ENCODE assay signal across 1 cellular context in genomic region chr6:37242429-37243052, GRCh38.
A peak's percentile ranks its signal among the peaks of the same experiment; 100 is the strongest.
TF ChIP-seq lines count a peak whose summit lies in the region.

No MANE protein-coding gene starts in this region.

TF ChIP-seq in K562, 482 proteins besides CTCF, POLR2A, EP300 and RAD21 (continued from another document and continues in another):
- TF ChIP-seq, protein P1, sequence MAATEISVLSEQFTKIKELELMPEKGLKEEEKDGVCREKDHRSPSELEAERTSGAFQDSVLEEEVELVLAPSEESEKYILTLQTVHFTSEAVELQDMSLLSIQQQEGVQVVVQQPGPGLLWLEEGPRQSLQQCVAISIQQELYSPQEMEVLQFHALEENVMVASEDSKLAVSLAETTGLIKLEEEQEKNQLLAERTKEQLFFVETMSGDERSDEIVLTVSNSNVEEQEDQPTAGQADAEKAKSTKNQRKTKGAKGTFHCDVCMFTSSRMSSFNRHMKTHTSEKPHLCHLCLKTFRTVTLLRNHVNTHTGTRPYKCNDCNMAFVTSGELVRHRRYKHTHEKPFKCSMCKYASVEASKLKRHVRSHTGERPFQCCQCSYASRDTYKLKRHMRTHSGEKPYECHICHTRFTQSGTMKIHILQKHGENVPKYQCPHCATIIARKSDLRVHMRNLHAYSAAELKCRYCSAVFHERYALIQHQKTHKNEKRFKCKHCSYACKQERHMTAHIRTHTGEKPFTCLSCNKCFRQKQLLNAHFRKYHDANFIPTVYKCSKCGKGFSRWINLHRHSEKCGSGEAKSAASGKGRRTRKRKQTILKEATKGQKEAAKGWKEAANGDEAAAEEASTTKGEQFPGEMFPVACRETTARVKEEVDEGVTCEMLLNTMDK (IDR thresholded peaks at IDR 0.05; ENCODE audit: borderline replicate concordance, insufficient read depth, low read depth, low read length, poor library complexity, severe bottlenecking): no peak
- TF ChIP-seq PURB (CRISPR knock-in tag; IDR thresholded peaks at IDR 0.05; ENCODE audit: low read depth) (no peak), MAFG (tag; conservative IDR thresholded peaks at IDR 0.05) (no peak), ZNF224 (CRISPR knock-in tag; IDR thresholded peaks at IDR 0.05) (no peak), HNRNPUL1 (IDR thresholded peaks at IDR 0.05; ENCODE audit: low read length) (no peak), MED1 (CRISPR knock-in tag; IDR thresholded peaks at IDR 0.05; ENCODE audit: borderline replicate concordance) (no peak), TGIF2 (CRISPR knock-in tag; IDR thresholded peaks at IDR 0.05) (no peak), MEF2A (IDR thresholded peaks at IDR 0.05; ENCODE audit: control insufficient read depth, low read depth, low read length) (no peak), ZNF384 (IDR thresholded peaks at IDR 0.05; ENCODE audit: low read depth, low read length) (no peak), HNRNPK (IDR thresholded peaks at IDR 0.05; ENCODE audit: low read depth, low read length, poor library complexity, severe bottlenecking) (no peak), ZNF57 (CRISPR knock-in tag; IDR thresholded peaks at IDR 0.05) (no peak), MYBL2 (IDR thresholded peaks at IDR 0.05; ENCODE audit: low read depth) (no peak), MYBL2 (CRISPR knock-in tag; IDR thresholded peaks at IDR 0.05; ENCODE audit: borderline replicate concordance) (no peak), CCAR2 (IDR thresholded peaks at IDR 0.05; ENCODE audit: low read depth, low read length) (no peak), TSC22D4 (tag; IDR thresholded peaks at IDR 0.05) (no peak), USF2 (CRISPR knock-in tag; IDR thresholded peaks at IDR 0.05) (peak; percentile 93), ZBTB40 (IDR thresholded peaks at IDR 0.05) (no peak), ZBTB40 (CRISPR knock-in tag; IDR thresholded peaks at IDR 0.05) (no peak), POLR2B (IDR thresholded peaks at IDR 0.05; ENCODE audit: low read depth, partially characterized antibody) (no peak), SPI1 (IDR thresholded peaks at IDR 0.05; ENCODE audit: borderline replicate concordance, low read depth, low read length) (peak; percentile 54), NCOA4 (IDR thresholded peaks at IDR 0.05; ENCODE audit: partially characterized antibody) (no peak), MCM7 (IDR thresholded peaks at IDR 0.05) (no peak), DMBX1 (CRISPR knock-in tag; IDR thresholded peaks at IDR 0.05; ENCODE audit: borderline replicate concordance) (peak; percentile 64; the same call in 1 of the 2 replicates), MTA2 (IDR thresholded peaks at IDR 0.05; ENCODE audit: low read depth) (no peak), E2F8 (IDR thresholded peaks at IDR 0.05; ENCODE audit: low read depth, partially characterized antibody) (no peak), RBM22 (IDR thresholded peaks at IDR 0.05; ENCODE audit: low read depth, low read length, poor library complexity, severe bottlenecking) (no peak), ZNF239 (CRISPR knock-in tag; IDR thresholded peaks at IDR 0.05) (no peak), NCOA2 (IDR thresholded peaks at IDR 0.05; ENCODE audit: partially characterized antibody in 2 of 2) (no peak), BRD4 (IDR thresholded peaks at IDR 0.05) (no peak), POLR2AphosphoS2 (IDR thresholded peaks at IDR 0.05; ENCODE audit: low read length) (no peak), KLF10 (CRISPR knock-in tag; IDR thresholded peaks at IDR 0.05) (no peak), HLTF (IDR thresholded peaks at IDR 0.05) (no peak), ZBTB1 (CRISPR knock-in tag; IDR thresholded peaks at IDR 0.05; ENCODE audit: borderline replicate concordance, low read depth) (no peak), SNRNP70 (optimal IDR thresholded peaks at IDR 0.05; ENCODE audit: low read depth, low read length) (no peak), PTRF (tag; IDR thresholded peaks at IDR 0.05) (peak; percentile 59), E2F4 (CRISPR knock-in tag; IDR thresholded peaks at IDR 0.05; ENCODE audit: low read depth) (no peak), ZNF184 (CRISPR knock-in tag; IDR thresholded peaks at IDR 0.05) (no peak)
- TF ChIP-seq, protein P2, sequence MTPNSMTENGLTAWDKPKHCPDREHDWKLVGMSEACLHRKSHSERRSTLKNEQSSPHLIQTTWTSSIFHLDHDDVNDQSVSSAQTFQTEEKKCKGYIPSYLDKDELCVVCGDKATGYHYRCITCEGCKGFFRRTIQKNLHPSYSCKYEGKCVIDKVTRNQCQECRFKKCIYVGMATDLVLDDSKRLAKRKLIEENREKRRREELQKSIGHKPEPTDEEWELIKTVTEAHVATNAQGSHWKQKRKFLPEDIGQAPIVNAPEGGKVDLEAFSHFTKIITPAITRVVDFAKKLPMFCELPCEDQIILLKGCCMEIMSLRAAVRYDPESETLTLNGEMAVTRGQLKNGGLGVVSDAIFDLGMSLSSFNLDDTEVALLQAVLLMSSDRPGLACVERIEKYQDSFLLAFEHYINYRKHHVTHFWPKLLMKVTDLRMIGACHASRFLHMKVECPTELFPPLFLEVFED (CRISPR knock-in tag; conservative IDR thresholded peaks at IDR 0.05): 0 out of 2 replicates have a peak, but pooled peaks have one; percentile 20
- TF ChIP-seq, protein P3, sequence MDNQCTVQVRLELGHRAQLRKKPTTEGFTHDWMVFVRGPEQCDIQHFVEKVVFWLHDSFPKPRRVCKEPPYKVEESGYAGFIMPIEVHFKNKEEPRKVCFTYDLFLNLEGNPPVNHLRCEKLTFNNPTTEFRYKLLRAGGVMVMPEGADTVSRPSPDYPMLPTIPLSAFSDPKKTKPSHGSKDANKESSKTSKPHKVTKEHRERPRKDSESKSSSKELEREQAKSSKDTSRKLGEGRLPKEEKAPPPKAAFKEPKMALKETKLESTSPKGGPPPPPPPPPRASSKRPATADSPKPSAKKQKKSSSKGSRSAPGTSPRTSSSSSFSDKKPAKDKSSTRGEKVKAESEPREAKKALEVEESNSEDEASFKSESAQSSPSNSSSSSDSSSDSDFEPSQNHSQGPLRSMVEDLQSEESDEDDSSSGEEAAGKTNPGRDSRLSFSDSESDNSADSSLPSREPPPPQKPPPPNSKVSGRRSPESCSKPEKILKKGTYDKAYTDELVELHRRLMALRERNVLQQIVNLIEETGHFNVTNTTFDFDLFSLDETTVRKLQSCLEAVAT (IDR thresholded peaks at IDR 0.05): no peak
- TF ChIP-seq, protein P4, sequence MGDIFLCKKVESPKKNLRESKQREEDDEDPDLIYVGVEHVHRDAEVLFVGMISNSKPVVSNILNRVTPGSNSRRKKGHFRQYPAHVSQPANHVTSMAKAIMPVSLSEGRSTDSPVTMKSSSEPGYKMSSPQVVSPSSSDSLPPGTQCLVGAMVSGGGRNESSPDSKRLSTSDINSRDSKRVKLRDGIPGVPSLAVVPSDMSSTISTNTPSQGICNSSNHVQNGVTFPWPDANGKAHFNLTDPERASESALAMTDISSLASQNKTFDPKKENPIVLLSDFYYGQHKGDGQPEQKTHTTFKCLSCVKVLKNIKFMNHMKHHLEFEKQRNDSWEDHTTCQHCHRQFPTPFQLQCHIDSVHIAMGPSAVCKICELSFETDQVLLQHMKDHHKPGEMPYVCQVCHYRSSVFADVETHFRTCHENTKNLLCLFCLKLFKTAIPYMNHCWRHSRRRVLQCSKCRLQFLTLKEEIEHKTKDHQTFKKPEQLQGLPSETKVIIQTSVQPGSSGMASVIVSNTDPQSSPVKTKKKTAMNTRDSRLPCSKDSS (IDR thresholded peaks at IDR 0.05; ENCODE audit: low read depth, partially characterized antibody): no peak
- TF ChIP-seq, protein P5, sequence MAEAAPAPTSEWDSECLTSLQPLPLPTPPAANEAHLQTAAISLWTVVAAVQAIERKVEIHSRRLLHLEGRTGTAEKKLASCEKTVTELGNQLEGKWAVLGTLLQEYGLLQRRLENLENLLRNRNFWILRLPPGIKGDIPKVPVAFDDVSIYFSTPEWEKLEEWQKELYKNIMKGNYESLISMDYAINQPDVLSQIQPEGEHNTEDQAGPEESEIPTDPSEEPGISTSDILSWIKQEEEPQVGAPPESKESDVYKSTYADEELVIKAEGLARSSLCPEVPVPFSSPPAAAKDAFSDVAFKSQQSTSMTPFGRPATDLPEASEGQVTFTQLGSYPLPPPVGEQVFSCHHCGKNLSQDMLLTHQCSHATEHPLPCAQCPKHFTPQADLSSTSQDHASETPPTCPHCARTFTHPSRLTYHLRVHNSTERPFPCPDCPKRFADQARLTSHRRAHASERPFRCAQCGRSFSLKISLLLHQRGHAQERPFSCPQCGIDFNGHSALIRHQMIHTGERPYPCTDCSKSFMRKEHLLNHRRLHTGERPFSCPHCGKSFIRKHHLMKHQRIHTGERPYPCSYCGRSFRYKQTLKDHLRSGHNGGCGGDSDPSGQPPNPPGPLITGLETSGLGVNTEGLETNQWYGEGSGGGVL (CRISPR knock-in tag; IDR thresholded peaks at IDR 0.05): no peak
